ENCODE assay signal across 15 cellular contexts in genomic region chr5:40273936-40274335, GRCh38.
DNase-seq lines count a peak whose midpoint lies in the region; ATAC-seq and TF ChIP-seq lines count a peak whose summit lies in the region.
"Had no signal": no experiment of that assay in that cellular context is flagged by ENCODE, and none has a peak within 500 bp of the region (broad histone marks: within the 10 kb centered on the region; RNA-seq: fewer than 3 reads in every experiment).

No MANE protein-coding gene starts in this region.

- H3K27me3 Mint-ChIP-seq in natural killer cell treated with Interleukin-12 subunit alpha and Interleukin-12 subunit beta and Interleukin-15 and Interleukin-18, amount 100 ng/mL, for 72 hours, result no peaks in the 10 kb centered on the region
- no peaks in the 10 kb centered on the region for H3K27me3 Mint-ChIP-seq in natural killer cell (ENCODE audit: low read depth in 2 of 2)

- H3K36me3 ChIP-seq in RWPE2 (ENCODE audit: low read depth), result no peaks in the 10 kb centered on the region
- H3K36me3 ChIP-seq: HAP-1, SJCRH30 had no signal

- no peak overlapping the region for H3K4me3 ChIP-seq in RWPE2 (ENCODE audit: severe bottlenecking)
- H3K4me3 ChIP-seq: HAP-1, SJCRH30 had no signal

- H3K4me1 Mint-ChIP-seq in natural killer cell treated with Interleukin-12 subunit alpha and Interleukin-12 subunit beta and Interleukin-15 and Interleukin-18, amount 100 ng/mL, for 72 hours (ENCODE audit: low read depth in 2 of 2), result peaks cover 57 to 61% of the 10 kb centered on the region in 2 donors
- peaks cover 28 to 29% of the 10 kb centered on the region in 2 donors for H3K4me1 Mint-ChIP-seq in natural killer cell

- H3K9me3 Mint-ChIP-seq in natural killer cell treated with Interleukin-12 subunit alpha and Interleukin-12 subunit beta and Interleukin-15 and Interleukin-18, amount 100 ng/mL, for 72 hours, result peaks cover 2% of the 10 kb centered on the region
- H3K9me3 Mint-ChIP-seq in natural killer cell, result no peaks in the 10 kb centered on the region

- peaks cover 15% of the 10 kb centered on the region for H3K36me3 Mint-ChIP-seq in natural killer cell treated with Interleukin-12 subunit alpha and Interleukin-12 subunit beta and Interleukin-15 and Interleukin-18, amount 100 ng/mL, for 72 hours
- H3K36me3 Mint-ChIP-seq in natural killer cell, result no peaks in the 10 kb centered on the region

- no peaks in the 10 kb centered on the region for H3K27me3 ChIP-seq in RWPE2 (ENCODE audit: insufficient read depth, poor library complexity, severe bottlenecking)
- H3K27me3 ChIP-seq: SJCRH30 had no signal

- ATAC-seq in natural killer cell treated with Interleukin-12 subunit alpha and Interleukin-12 subunit beta and Interleukin-15 and Interleukin-18, amount 100 ng/mL, for 72 hours, result no peak
- ATAC-seq in natural killer cell, result no peak
- ATAC-seq in RWPE2 (ENCODE audit: low read depth), result 0 out of 3 replicates have a peak, but pooled peaks have one; percentile 33
- no peak for ATAC-seq in HG02759 (IDR thresholded peaks at IDR 0.05; ENCODE audit: unreplicated experiment)

- DNase-seq in natural killer cell treated with Interleukin-12 subunit alpha and Interleukin-12 subunit beta and Interleukin-15 and Interleukin-18, amount 100 ng/mL, for 72 hours (ENCODE audit: low spot score), result no peak
- DNase-seq in natural killer cell, result no peak
- DNase-seq in RWPE2 (ENCODE audit: low spot score), result no peak
- peak; percentile 23 for DNase-seq in iris pigment epithelial cell (ENCODE audit: low read depth)
- no peak for DNase-seq in activated T-cell treated with anti-CD3 and anti-CD28 coated beads, Interleukin-2, amount 50 U/mL, for 48 hours
- no peak for DNase-seq in stimulated activated CD4-positive, alpha-beta T cell treated with anti-CD3 and anti-CD28 coated beads, Interleukin-15, amount 100 ng/mL, for 24 hours
- DNase-seq: C1 segment of cervical spinal cord, NCI-H187 treated with DMSO at 0.1 percent for 48 hours, NCI-H446 treated with DMSO at 0.1 percent for 48 hours, NCI-H748 treated with DMSO at 0.1 percent for 48 hours, OCI-M1, RPMI8226, SJCRH30 had no signal

- no peak overlapping the region for H3K4me3 Mint-ChIP-seq in natural killer cell treated with Interleukin-12 subunit alpha and Interleukin-12 subunit beta and Interleukin-15 and Interleukin-18, amount 100 ng/mL, for 72 hours
- H3K4me3 Mint-ChIP-seq in natural killer cell, result no peak overlapping the region

- intact Hi-C loops in natural killer cell (cut with micrococcal nuclease), result no loop called here

- no peaks in the 10 kb centered on the region for H3K9me3 ChIP-seq in RWPE2 (ENCODE audit: severe bottlenecking)
- H3K9me3 ChIP-seq: HAP-1, SJCRH30 had no signal

- H3K27ac ChIP-seq in RWPE2 (ENCODE audit: poor library complexity, severe bottlenecking), result no peak overlapping the region
- H3K27ac ChIP-seq: SJCRH30 had no signal

- TF ChIP-seq CTCF in natural killer cell (IDR thresholded peaks at IDR 0.05) (no peak), RWPE2 (IDR thresholded peaks at IDR 0.05; ENCODE audit: poor library complexity, severe bottlenecking) (no peak)

- H3K27ac Mint-ChIP-seq in natural killer cell treated with Interleukin-12 subunit alpha and Interleukin-12 subunit beta and Interleukin-15 and Interleukin-18, amount 100 ng/mL, for 72 hours, result peak overlapping the region; percentile 30 to 88
- H3K27ac Mint-ChIP-seq in natural killer cell, result no peak overlapping the region

- H3K4me1 ChIP-seq in RWPE2 (ENCODE audit: insufficient read depth, poor library complexity, severe bottlenecking), result no peaks in the 10 kb centered on the region
- H3K4me1 ChIP-seq: HAP-1, SJCRH30 had no signal

Comparison
In these comparisons a context has a peak if more than half of its experiments do, and no peak if none do; other contexts are left out.
1. H3K27ac Mint-ChIP-seq: peak in natural killer cell treated with Interleukin-12 subunit alpha and Interleukin-12 subunit beta and Interleukin-15 and Interleukin-18, amount 100 ng/mL, for 72 hours (2 of 2); none in natural killer cell (0 of 2).